In genomic region chr1:110339427-110340206, GRCh38 we compare ENCODE assay signal across 8 cellular contexts. TPM values are rescaled to one million over a fixed set of nuclear protein-coding genes. Genes with fewer than 3 reads are reported as not detected.
DNase-seq lines count a peak whose midpoint lies in the region; ATAC-seq, FAIRE-seq and TF ChIP-seq lines count a peak whose summit lies in the region.

No MANE protein-coding gene starts in this region.

- ATAC-seq in A549 (peak; percentile 12 to 14; a peak in 5 of 6 replicates), GM18505 (IDR thresholded peaks at IDR 0.05; ENCODE audit: unreplicated experiment) (peak; percentile 5)
- ATAC-seq in natural killer cell treated with Interleukin-12 subunit alpha and Interleukin-12 subunit beta and Interleukin-15 and Interleukin-18, amount 100 ng/mL, for 72 hours, result peak; percentile 39 to 50

- no peak for TF ChIP-seq CTCF in A549 (IDR thresholded peaks at IDR 0.05)
- peak; percentile 9 to 27 for TF ChIP-seq CTCF in suprapubic skin (IDR thresholded peaks at IDR 0.05)

- no peaks in the 10 kb centered on the region for H3K27me3 ChIP-seq in esophagus (ENCODE audit: control insufficient read depth in 1 of 2, insufficient read depth in 2 of 2, low read length in 2 of 2)
- H3K27me3 ChIP-seq in suprapubic skin, result no peaks in the 10 kb centered on the region

- TF ChIP-seq RAD21 in A549 (conservative IDR thresholded peaks at IDR 0.05 in 1 of 2, IDR thresholded peaks at IDR 0.05 in 1 of 2), result no peak

- TF ChIP-seq EP300 in A549 (IDR thresholded peaks at IDR 0.05) (no peak), suprapubic skin (IDR thresholded peaks at IDR 0.05) (no peak)

- peak; percentile 57 for TF ChIP-seq POLR2A in A549 (IDR thresholded peaks at IDR 0.05; ENCODE audit: low read length)
- TF ChIP-seq POLR2A in GM18505 (IDR thresholded peaks at IDR 0.05; ENCODE audit: borderline replicate concordance, extremely low read depth, insufficient read depth, insufficient read length), result peak; percentile 90
- TF ChIP-seq POLR2A in suprapubic skin (IDR thresholded peaks at IDR 0.05), result peak; percentile 33 to 86

- H3K9me3 ChIP-seq in A549 (no peaks in the 10 kb centered on the region), esophagus (ENCODE audit: control insufficient read depth in 2 of 2, insufficient read depth in 1 of 2, low read depth in 1 of 2, low read length in 1 of 2) (no peaks in the 10 kb centered on the region), suprapubic skin (no peaks in the 10 kb centered on the region)

- no peak overlapping the region for H3K4me3 Mint-ChIP-seq in natural killer cell treated with Interleukin-12 subunit alpha and Interleukin-12 subunit beta and Interleukin-15 and Interleukin-18, amount 100 ng/mL, for 72 hours

- H3K4me1 ChIP-seq in A549, result peaks cover 58% of the 10 kb centered on the region
- H3K4me1 ChIP-seq in esophagus (ENCODE audit: control insufficient read depth in 2 of 2, insufficient read depth in 2 of 2, low read length in 1 of 2), result peaks cover 11 to 18% of the 10 kb centered on the region in 2 donors
- H3K4me1 ChIP-seq in suprapubic skin, result peaks cover 61% of the 10 kb centered on the region

- H3K4me1 Mint-ChIP-seq in natural killer cell treated with Interleukin-12 subunit alpha and Interleukin-12 subunit beta and Interleukin-15 and Interleukin-18, amount 100 ng/mL, for 72 hours (ENCODE audit: low read depth in 2 of 2), result peaks cover 48 to 60% of the 10 kb centered on the region in 2 donors

- H3K4me2 ChIP-seq in A549, result peak overlapping the region; percentile 90

- peaks cover 4 to 14% of the 10 kb centered on the region in 2 donors for H3K36me3 ChIP-seq in esophagus (ENCODE audit: control insufficient read depth in 2 of 2, insufficient read depth in 2 of 2, low read length in 1 of 2)
- peaks cover 16% of the 10 kb centered on the region for H3K36me3 ChIP-seq in suprapubic skin

- WGBS in A549 (ENCODE audit: missing lambda C conversion rate), result under 1% methylated on average over 42 of the region's 75 CpGs
- WGBS in esophagus, 2 donors, result 0 to 1% methylated on average over 75 of the region's 75 CpGs
- under 1% methylated on average over 54 of the region's 75 CpGs for WGBS in suprapubic skin

- no peaks in the 10 kb centered on the region for H3K27me3 Mint-ChIP-seq in natural killer cell treated with Interleukin-12 subunit alpha and Interleukin-12 subunit beta and Interleukin-15 and Interleukin-18, amount 100 ng/mL, for 72 hours

- H3K36me3 Mint-ChIP-seq in natural killer cell treated with Interleukin-12 subunit alpha and Interleukin-12 subunit beta and Interleukin-15 and Interleukin-18, amount 100 ng/mL, for 72 hours, result peaks cover 24% of the 10 kb centered on the region

- no peaks in the 10 kb centered on the region for H3K9me3 Mint-ChIP-seq in natural killer cell treated with Interleukin-12 subunit alpha and Interleukin-12 subunit beta and Interleukin-15 and Interleukin-18, amount 100 ng/mL, for 72 hours

- no peak overlapping the region for H3K27ac Mint-ChIP-seq in natural killer cell treated with Interleukin-12 subunit alpha and Interleukin-12 subunit beta and Interleukin-15 and Interleukin-18, amount 100 ng/mL, for 72 hours

- FAIRE-seq in A549 (lab: Jason Lieb, UNC), result no peak

- POLR2A ChIA-PET in A549 (lab: Yijun Ruan, JAX), result interaction anchor here (0.6 to 3.2 kb wide), 18 partner anchors 8 to 791 kb away, joined by 3 to 37 read pairs (median 5); partner anchors contain the start of genes GNAI3, KCNC4, LAMTOR5 and LRIF1

- peak overlapping the region; percentile 96 to 99 for H3K27ac ChIP-seq in A549
- H3K27ac ChIP-seq in esophagus (ENCODE audit: low read depth in 2 of 2, low read length in 1 of 2), result peak overlapping the region; percentile 89 to 94
- H3K27ac ChIP-seq in suprapubic skin, result peak overlapping the region; percentile 99

- CTCF ChIA-PET in A549 (lab: Yijun Ruan, JAX), result interaction anchor here (1.0 to 5.5 kb wide), 24 partner anchors 8 to 288 kb away, joined by 3 to 36 read pairs (median 8); partner anchors contain the start of gene SLC16A4

- peak; percentile 30 for DNase-seq in A549 (ENCODE audit: low read depth in 1 of 2, low spot score in 1 of 2)
- peak; percentile 34 for DNase-seq in NCI-H1092 treated with DMSO at 0.1 percent for 48 hours (lab: John Stamatoyannopoulos, UW)
- DNase-seq in activated CD8-positive, alpha-beta memory T cell treated with anti-CD3 and anti-CD28 coated beads for 24 hours, result peak; percentile 81
- peak; percentile 87 for DNase-seq in natural killer cell treated with Interleukin-12 subunit alpha and Interleukin-12 subunit beta and Interleukin-15 and Interleukin-18, amount 100 ng/mL, for 72 hours (ENCODE audit: low spot score)
- DNase-seq in suprapubic skin (ENCODE audit: low spot score in 2 of 2), result peak in 1 of 2 donors; percentile 86
- no peak for DNase-seq in putamen (ENCODE audit: low spot score)

- peak overlapping the region; percentile 91 for H3K4me3 ChIP-seq in A549
- peak overlapping the region; percentile 74 to 91 for H3K4me3 ChIP-seq in esophagus (ENCODE audit: low read depth in 1 of 2, low read length in 2 of 2)
- peak overlapping the region; percentile 93 for H3K4me3 ChIP-seq in suprapubic skin

TF ChIP-seq in A549, 52 proteins besides CTCF, POLR2A, EP300 and RAD21:
- TF ChIP-seq KDM5A (IDR thresholded peaks at IDR 0.05) (peak; percentile 76), MAZ (IDR thresholded peaks at IDR 0.05; ENCODE audit: borderline replicate concordance, low read depth, low read length) (no peak), MYC (IDR thresholded peaks at IDR 0.05; ENCODE audit: borderline replicate concordance, low read length) (no peak), FOXS1 (CRISPR knock-in tag; IDR thresholded peaks at IDR 0.05) (no peak), JUN (IDR thresholded peaks at IDR 0.05) (peak in 1 of 2 experiments; percentile 45; a peak in 2 of 5 replicates), PHF8 (IDR thresholded peaks at IDR 0.05; ENCODE audit: borderline replicate concordance, low read depth) (peak; percentile 66; the same call in 1 of the 2 replicates), HOXA7 (CRISPR knock-in tag; IDR thresholded peaks at IDR 0.05) (no peak)
- TF ChIP-seq, protein P1, sequence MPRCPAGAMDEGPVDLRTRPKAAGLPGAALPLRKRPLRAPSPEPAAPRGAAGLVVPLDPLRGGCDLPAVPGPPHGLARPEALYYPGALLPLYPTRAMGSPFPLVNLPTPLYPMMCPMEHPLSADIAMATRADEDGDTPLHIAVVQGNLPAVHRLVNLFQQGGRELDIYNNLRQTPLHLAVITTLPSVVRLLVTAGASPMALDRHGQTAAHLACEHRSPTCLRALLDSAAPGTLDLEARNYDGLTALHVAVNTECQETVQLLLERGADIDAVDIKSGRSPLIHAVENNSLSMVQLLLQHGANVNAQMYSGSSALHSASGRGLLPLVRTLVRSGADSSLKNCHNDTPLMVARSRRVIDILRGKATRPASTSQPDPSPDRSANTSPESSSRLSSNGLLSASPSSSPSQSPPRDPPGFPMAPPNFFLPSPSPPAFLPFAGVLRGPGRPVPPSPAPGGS (IDR thresholded peaks at IDR 0.05), result 0 out of 3 replicates have a peak, but pooled peaks have one; percentile 54

RNA-seq across cellular contexts. Expression of gene RBM15, which starts 0.4 kb away (rescaled TPM):
- polyA plus RNA-seq in A549 (2011; rRNA removed) (14.0 and 15.0 TPM in 2 replicates), A549 (2017; fragmentation: RNase III; extraction: RNeasy Plus Mini Kit Qiagen cat#74134 plus additional on column Dnase treatment) (8.0 to 8.7 TPM (median 8.2 TPM) in 3 replicates), esophagus (1 to 10 TPM; 2.0 to 4.8 TPM)
- 6.8 and 8.0 TPM in 2 replicates for polyA plus RNA-seq in A549 (2012; cell fraction: cytosol; rRNA removed)
- 8.3 and 9.2 TPM in 2 replicates for polyA plus RNA-seq in A549 (2012; cell fraction: nucleus; rRNA removed)
- 67.6 and 83.1 TPM in 2 replicates for polyA minus RNA-seq in A549 (2011; rRNA and poly(A)+ RNA removed)
- total RNA-seq in natural killer cell treated with Interleukin-12 subunit alpha and Interleukin-12 subunit beta and Interleukin-15 and Interleukin-18, amount 100 ng/mL, for 72 hours, result 10 to 100 TPM; 60.2 to 97.9 TPM
- 10 to 100 TPM; 27.4 to 51.2 (median 32.7) TPM for total RNA-seq in suprapubic skin

RNA-seq across cellular contexts. Expression of gene SLC16A4, which starts 51.2 kb away (rescaled TPM):
- polyA plus RNA-seq in A549 (2011; rRNA removed) (176 and 188 TPM in 2 replicates), A549 (2017; fragmentation: RNase III; extraction: RNeasy Plus Mini Kit Qiagen cat#74134 plus additional on column Dnase treatment) (47.2 to 71.8 TPM (median 61.0 TPM) in 3 replicates), esophagus (under 1 TPM; 0.47 to 0.58 TPM)
- polyA plus RNA-seq in A549 (2012; cell fraction: cytosol; rRNA removed), result 15.3 and 21.3 TPM in 2 replicates
- 7.4 and 12.9 TPM in 2 replicates for polyA plus RNA-seq in A549 (2012; cell fraction: nucleus; rRNA removed)
- polyA minus RNA-seq in A549 (2011; rRNA and poly(A)+ RNA removed), result 96.7 and 113 TPM in 2 replicates
- total RNA-seq in natural killer cell treated with Interleukin-12 subunit alpha and Interleukin-12 subunit beta and Interleukin-15 and Interleukin-18, amount 100 ng/mL, for 72 hours, result under 1 TPM in 1 of 2 donors, not detected in 1; 0.48 TPM
- 1 to 10 TPM in 3 of 4 donors, under 1 TPM in 1; 0.52 to 2.1 (median 1.9) TPM for total RNA-seq in suprapubic skin
